In the genomic region with DNA sequence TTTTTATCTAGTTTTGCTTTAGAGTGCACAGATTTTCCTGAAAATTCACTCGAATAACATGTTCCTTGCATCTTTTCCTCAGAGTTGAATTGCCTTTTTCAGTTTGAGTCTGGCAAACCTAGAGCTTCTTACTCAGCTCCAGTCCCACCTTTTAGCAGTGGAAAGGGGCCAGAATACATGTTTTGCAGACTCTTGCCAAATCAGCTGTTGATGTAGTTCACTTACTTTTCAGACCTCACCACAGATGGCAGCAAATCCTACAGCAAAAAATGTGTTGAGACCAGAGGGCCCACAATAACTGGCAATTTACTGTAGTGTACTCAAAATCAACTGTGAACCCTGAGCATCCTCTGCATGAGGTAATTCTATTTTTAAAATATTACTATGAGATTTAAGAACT, we compare ENCODE assay signal across 13 cellular contexts.
DNase-seq lines count a peak whose midpoint lies in the region; ATAC-seq and TF ChIP-seq lines count a peak whose summit lies in the region.
"Had no signal": no experiment of that assay in that cellular context is flagged by ENCODE, and none has a peak within 500 bp of the region (broad histone marks: within the 10 kb centered on the region; RNA-seq: fewer than 3 reads in every experiment).

No MANE protein-coding gene starts in this region.

- no peak overlapping the region for H3K4me3 ChIP-seq in fibroblast of pulmonary artery (replicated peaks; ENCODE audit: low read depth, low read length)
- H3K4me3 ChIP-seq: SK-N-MC had no signal

- DNase-seq in Ammon's horn (ENCODE audit: low spot score) = peak; percentile 45
- peak; percentile 5 for DNase-seq in HT-29 (ENCODE audit: low spot score)
- peak; percentile 19 for DNase-seq in RKO (ENCODE audit: low spot score)
- DNase-seq in fibroblast of pulmonary artery (ENCODE audit: low read depth) = peak; percentile 2
- DNase-seq in effector CD4-positive, alpha-beta T cell = no peak
- no peak for DNase-seq in HUDEP-2 (lab: John Stamatoyannopoulos, UW; ENCODE audit: unreplicated experiment in 76 of 76)
- DNase-seq: activated CD4-positive, alpha-beta T cell treated with anti-CD3 and anti-CD28 coated beads for 48 hours; GF-D8; left cardiac atrium; stimulated activated CD8-positive, alpha-beta memory T cell treated with anti-CD3 and anti-CD28 coated beads, Interleukin-4, amount 100 ng/mL, for 48 hours had no signal

- TF ChIP-seq CTCF in fibroblast of pulmonary artery (IDR thresholded peaks at IDR 0.05; ENCODE audit: low read length, missing control alignments) = no peak

- no peak for ATAC-seq in GM19452 (IDR thresholded peaks at IDR 0.05; ENCODE audit: unreplicated experiment)
- no peak for ATAC-seq in GM21367 (IDR thresholded peaks at IDR 0.05; ENCODE audit: unreplicated experiment)

Comparison
In these comparisons a context has a peak if more than half of its experiments do, and no peak if none do; other contexts are left out.
1. DNase-seq: peak in Ammon's horn (single experiment), HT-29 (single experiment), RKO (single experiment) and fibroblast of pulmonary artery (single experiment); none in effector CD4-positive, alpha-beta T cell (single experiment) and HUDEP-2 (0 of 76).